Comparison of ENCODE assay signal across 22 cellular contexts in the genomic region with DNA sequence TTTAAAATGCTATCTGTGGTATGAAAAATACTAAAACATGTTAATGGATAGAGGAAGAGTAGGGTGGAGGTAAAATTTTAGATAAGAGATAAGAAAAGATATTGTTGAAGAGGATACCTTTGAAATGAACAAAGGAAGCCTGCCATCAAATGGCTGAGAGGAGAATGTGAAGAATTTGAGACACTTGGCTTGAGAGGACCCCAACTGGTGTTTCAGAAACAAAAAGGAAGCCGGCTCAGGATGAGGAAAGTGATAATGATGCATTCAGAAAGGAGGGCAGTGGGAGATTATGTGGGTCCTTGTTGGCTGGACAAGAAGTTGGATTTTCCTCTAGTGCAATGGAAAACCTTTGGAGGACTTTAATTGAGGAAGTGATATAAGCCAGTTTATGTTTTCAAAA.
DNase-seq lines count a peak whose midpoint lies in the region; ATAC-seq, FAIRE-seq and TF ChIP-seq lines count a peak whose summit lies in the region.
"Had no signal": no experiment of that assay in that cellular context is flagged by ENCODE, and none has a peak within 500 bp of the region (broad histone marks: within the 10 kb centered on the region; RNA-seq: fewer than 3 reads in every experiment).

No MANE protein-coding gene starts in this region.

- no peak overlapping the region for H3K4me3 Mint-ChIP-seq in MCF 10A (ENCODE audit: unreplicated experiment)
- H3K4me3 Mint-ChIP-seq: CD14-positive monocyte had no signal

- H3K36me3 Mint-ChIP-seq in MCF 10A (ENCODE audit: insufficient read depth, unreplicated experiment) = no peaks in the 10 kb centered on the region

- H4K20me1 ChIP-seq in endothelial cell of umbilical vein (replicated peaks; ENCODE audit: control insufficient read depth, extremely low read depth, insufficient read depth, low read length) = no peaks in the 10 kb centered on the region

- H3K27me3 Mint-ChIP-seq in MCF 10A (ENCODE audit: insufficient read depth, unreplicated experiment) = no peaks in the 10 kb centered on the region

- H3K4me1 ChIP-seq in cardiac muscle cell (ENCODE audit: low read depth) (peaks cover 20% of the 10 kb centered on the region), right atrium auricular region (peaks cover 0 to 7% of the 10 kb centered on the region in 2 donors), endothelial cell of umbilical vein (ENCODE audit: control insufficient read depth, extremely low read depth, insufficient read depth, low read length) (peaks cover 25% of the 10 kb centered on the region), mesodermal cell (ENCODE audit: control insufficient read depth, insufficient read depth, low read length, poor library complexity, severe bottlenecking) (peaks cover 9% of the 10 kb centered on the region)

- H3K36me3 ChIP-seq in cardiac muscle cell (no peaks in the 10 kb centered on the region), right atrium auricular region (no peaks in the 10 kb centered on the region), endothelial cell of umbilical vein (ENCODE audit: control insufficient read depth in 2 of 2, extremely low read depth in 1 of 2, insufficient read depth in 2 of 2, low read length in 2 of 2) (no peaks in the 10 kb centered on the region), mesodermal cell (ENCODE audit: control insufficient read depth, insufficient read depth, low read length) (no peaks in the 10 kb centered on the region)
- H3K36me3 ChIP-seq: MG63 had no signal

- no peak for FAIRE-seq in endothelial cell of umbilical vein (lab: Jason Lieb, UNC)
- FAIRE-seq: A204.1, GM12878, GM18507, HepG2 had no signal

- dilution Hi-C loops in endothelial cell of umbilical vein (cut with MboI; ENCODE audit: extremely low pct_ligation_motif_present, low sequenced_read_pairs) = no loop called here

- H3K27ac Mint-ChIP-seq in MCF 10A (ENCODE audit: low read depth, unreplicated experiment) = no peak overlapping the region
- H3K27ac Mint-ChIP-seq: CD14-positive monocyte had no signal

- H3K9me1 ChIP-seq in endothelial cell of umbilical vein (replicated peaks; ENCODE audit: control insufficient read depth, extremely low read depth, insufficient read depth, low read length) = no peaks in the 10 kb centered on the region

- H3K4me3 ChIP-seq in cardiac muscle cell (no peak overlapping the region), right atrium auricular region (no peak overlapping the region), endothelial cell of umbilical vein (replicated peaks in 1 of 3; ENCODE audit: insufficient read depth in 1 of 3, low read depth in 1 of 3, low read length in 3 of 3) (no peak overlapping the region), mesodermal cell (ENCODE audit: extremely low read depth, insufficient read depth, low read length, poor library complexity, severe bottlenecking) (no peak overlapping the region)
- H3K4me3 ChIP-seq: GM12878, MG63 had no signal

- BruUV-seq in endothelial cell of umbilical vein (replicated peaks; lab: Mats Ljungman, UMichigan) (no TSS peak), MCF 10A (replicated peaks; lab: Mats Ljungman, UMichigan) (no TSS peak)

- H3K9me3 ChIP-seq in cardiac muscle cell (ENCODE audit: low read depth) (no peaks in the 10 kb centered on the region), right atrium auricular region (peaks cover 0 to 5% of the 10 kb centered on the region in 2 donors), endothelial cell of umbilical vein (replicated peaks; ENCODE audit: control insufficient read depth, insufficient read depth, low read length) (peaks cover 3% of the 10 kb centered on the region), mesodermal cell (ENCODE audit: control insufficient read depth, low read length) (peaks cover 30% of the 10 kb centered on the region)

- H3K27ac ChIP-seq in cardiac muscle cell (peak overlapping the region; percentile 64), right atrium auricular region (no peak overlapping the region), endothelial cell of umbilical vein (ENCODE audit: insufficient read depth, low read depth, low read length) (no peak overlapping the region), mesodermal cell (ENCODE audit: low read depth, low read length, severe bottlenecking) (peak overlapping the region; percentile 63)
- H3K27ac ChIP-seq: HL-60, KMS-11 had no signal

- no peaks in the 10 kb centered on the region for H3K4me1 Mint-ChIP-seq in MCF 10A (ENCODE audit: insufficient read depth, unreplicated experiment)

- DNase-seq in cardiac muscle cell (ENCODE audit: low read depth in 1 of 2, low spot score in 1 of 2) (peak in 1 of 2 donors; percentile 15), right atrium auricular region (ENCODE audit: low spot score) (no peak), endothelial cell of umbilical vein (ENCODE audit: low read depth, low spot score) (peak; percentile 44), MCF 10A (ENCODE audit: unreplicated experiment) (no peak), SHP77 treated with DMSO at 0.1 percent for 48 hours (lab: John Stamatoyannopoulos, UW) (no peak), mucosa of gallbladder (ENCODE audit: low spot score) (no peak)
- DNase-seq: COR-L47, MG63, NCI-H1092 treated with DMSO at 0.1 percent for 48 hours, NCI-H1694 treated with DMSO at 0.1 percent for 48 hours, NCI-H2171, NCI-H446 treated with DMSO at 0.1 percent for 48 hours, NCI-H774 had no signal

- no peak overlapping the region for H3K4me2 ChIP-seq in endothelial cell of umbilical vein (ENCODE audit: insufficient read depth, low read length)
- H3K4me2 ChIP-seq: KMS-11 had no signal

- no peak overlapping the region for H2AFZ ChIP-seq in endothelial cell of umbilical vein (ENCODE audit: low read depth, low read length)

- TF ChIP-seq CTCF in cardiac muscle cell (IDR thresholded peaks at IDR 0.05; ENCODE audit: low read depth, low read length) (no peak), right atrium auricular region (IDR thresholded peaks at IDR 0.05) (no peak), endothelial cell of umbilical vein (IDR thresholded peaks at IDR 0.05; ENCODE audit: extremely low read depth in 1 of 2, insufficient read depth in 1 of 2, low read depth in 1 of 2, low read length in 2 of 2) (no peak), MCF 10A (IDR thresholded peaks at IDR 0.05; ENCODE audit: unreplicated experiment) (no peak)

- H3K9ac ChIP-seq in endothelial cell of umbilical vein (replicated peaks; ENCODE audit: extremely low read depth, insufficient read depth, low read length) = no peak overlapping the region
- H3K9ac ChIP-seq: KMS-11 had no signal

- WGBS in mesodermal cell (ENCODE audit: insufficient coverage in 2 of 2), 2 experiments = 0% methylated on average over 1 of the region's 1 CpG

- H3K27me3 ChIP-seq in cardiac muscle cell (no peaks in the 10 kb centered on the region), right atrium auricular region (no peaks in the 10 kb centered on the region), endothelial cell of umbilical vein (ENCODE audit: control insufficient read depth in 2 of 2, insufficient read depth in 2 of 2, low read length in 2 of 2) (no peaks in the 10 kb centered on the region)
- H3K27me3 ChIP-seq: MG63 had no signal

- CTCF ChIA-PET in endothelial cell of umbilical vein (lab: Charles Lee) (interaction anchor here (1.0 to 1.2 kb wide), 4 partner anchors 15 to 258 kb away, joined by 3 to 4 read pairs (median 3); no protein-coding TSS in a partner anchor), MCF 10A (lab: Yijun Ruan, JAX) (no interaction called here)

- intact Hi-C loops in endothelial cell of umbilical vein (cut with micrococcal nuclease) (loop anchor here (5.0 kb wide), 2 partner anchors 36 to 149 kb away; no protein-coding TSS in a partner anchor), MCF 10A (cut with micrococcal nuclease) (no loop called here)

- POLR2A ChIA-PET in endothelial cell of umbilical vein (lab: Charles Lee) (no interaction called here), MCF 10A (lab: Yijun Ruan, JAX) (interaction anchor here (1.0 kb wide), 1 partner anchor 85 kb away, joined by 3 read pairs; no protein-coding TSS in a partner anchor)

- ATAC-seq in GM18858 (IDR thresholded peaks at IDR 0.05; ENCODE audit: unreplicated experiment) = no peak
- ATAC-seq: GM12878, HepG2 had no signal

- no peak for TF ChIP-seq POLR2A in endothelial cell of umbilical vein (IDR thresholded peaks at IDR 0.05; ENCODE audit: low read depth, low read length)

- H3K79me2 ChIP-seq in endothelial cell of umbilical vein (ENCODE audit: control insufficient read depth, insufficient read depth, low read length) = no peaks in the 10 kb centered on the region

- peaks cover 11% of the 10 kb centered on the region for H3K9me3 Mint-ChIP-seq in MCF 10A (ENCODE audit: unreplicated experiment)

TF ChIP-seq in endothelial cell of umbilical vein, 7 proteins besides CTCF, POLR2A, EP300 and RAD21:
- TF ChIP-seq GATA2 (IDR thresholded peaks at IDR 0.05; ENCODE audit: insufficient read depth, insufficient read length, low read depth, low read length) = no peak
- no peak for TF ChIP-seq MYC (IDR thresholded peaks at IDR 0.05; ENCODE audit: low read depth, low read length)
- TF ChIP-seq FOS (IDR thresholded peaks at IDR 0.05; ENCODE audit: borderline replicate concordance, insufficient read depth, low read length) = no peak
- TF ChIP-seq EZH2 (IDR thresholded peaks at IDR 0.05; ENCODE audit: borderline replicate concordance, low read depth, low read length, severe bottlenecking) = no peak
- TF ChIP-seq JUN (IDR thresholded peaks at IDR 0.05; ENCODE audit: borderline replicate concordance, insufficient read depth, insufficient read length, low read depth) = no peak
- TF ChIP-seq, protein P1, sequence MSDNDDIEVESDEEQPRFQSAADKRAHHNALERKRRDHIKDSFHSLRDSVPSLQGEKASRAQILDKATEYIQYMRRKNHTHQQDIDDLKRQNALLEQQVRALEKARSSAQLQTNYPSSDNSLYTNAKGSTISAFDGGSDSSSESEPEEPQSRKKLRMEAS (IDR thresholded peaks at IDR 0.05; ENCODE audit: insufficient read depth, insufficient read length) = no peak
- no peak for TF ChIP-seq POLR2AphosphoS5 (IDR thresholded peaks at IDR 0.05; ENCODE audit: insufficient read depth, low read depth, low read length)

Comparison
In these comparisons a context has a peak if more than half of its experiments do, and no peak if none do; other contexts are left out.
1. H3K27ac ChIP-seq: peak in cardiac muscle cell (single experiment) and mesodermal cell (single experiment); none in right atrium auricular region (0 of 2) and endothelial cell of umbilical vein (single experiment).